Comparison of ENCODE assay signal across 1 cellular context in genomic region chr2:237892478-237892877, GRCh38.
TF ChIP-seq lines count a peak whose summit lies in the region.

No MANE protein-coding gene starts in this region.

TF ChIP-seq in SK-N-SH treated with all-trans-retinoic acid at 6 μM for 48 hours, 23 proteins besides CTCF, POLR2A, EP300 and RAD21 (continued from another document):
- TF ChIP-seq, protein P1, sequence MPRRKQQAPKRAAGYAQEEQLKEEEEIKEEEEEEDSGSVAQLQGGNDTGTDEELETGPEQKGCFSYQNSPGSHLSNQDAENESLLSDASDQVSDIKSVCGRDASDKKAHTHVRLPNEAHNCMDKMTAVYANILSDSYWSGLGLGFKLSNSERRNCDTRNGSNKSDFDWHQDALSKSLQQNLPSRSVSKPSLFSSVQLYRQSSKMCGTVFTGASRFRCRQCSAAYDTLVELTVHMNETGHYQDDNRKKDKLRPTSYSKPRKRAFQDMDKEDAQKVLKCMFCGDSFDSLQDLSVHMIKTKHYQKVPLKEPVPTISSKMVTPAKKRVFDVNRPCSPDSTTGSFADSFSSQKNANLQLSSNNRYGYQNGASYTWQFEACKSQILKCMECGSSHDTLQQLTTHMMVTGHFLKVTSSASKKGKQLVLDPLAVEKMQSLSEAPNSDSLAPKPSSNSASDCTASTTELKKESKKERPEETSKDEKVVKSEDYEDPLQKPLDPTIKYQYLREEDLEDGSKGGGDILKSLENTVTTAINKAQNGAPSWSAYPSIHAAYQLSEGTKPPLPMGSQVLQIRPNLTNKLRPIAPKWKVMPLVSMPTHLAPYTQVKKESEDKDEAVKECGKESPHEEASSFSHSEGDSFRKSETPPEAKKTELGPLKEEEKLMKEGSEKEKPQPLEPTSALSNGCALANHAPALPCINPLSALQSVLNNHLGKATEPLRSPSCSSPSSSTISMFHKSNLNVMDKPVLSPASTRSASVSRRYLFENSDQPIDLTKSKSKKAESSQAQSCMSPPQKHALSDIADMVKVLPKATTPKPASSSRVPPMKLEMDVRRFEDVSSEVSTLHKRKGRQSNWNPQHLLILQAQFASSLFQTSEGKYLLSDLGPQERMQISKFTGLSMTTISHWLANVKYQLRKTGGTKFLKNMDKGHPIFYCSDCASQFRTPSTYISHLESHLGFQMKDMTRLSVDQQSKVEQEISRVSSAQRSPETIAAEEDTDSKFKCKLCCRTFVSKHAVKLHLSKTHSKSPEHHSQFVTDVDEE (CRISPR knock-in tag; IDR thresholded peaks at IDR 0.05), result 0 out of 2 replicates have a peak, but pooled peaks have one; percentile 15
- TF ChIP-seq TCF4 (CRISPR knock-in tag; IDR thresholded peaks at IDR 0.05; ENCODE audit: borderline replicate concordance), result peak; percentile 76; the same call in 1 of the 2 replicates
- 0 out of 2 replicates have a peak, but pooled peaks have one; percentile 41 for TF ChIP-seq ZNF70 (CRISPR knock-in tag; IDR thresholded peaks at IDR 0.05)
